8 cellular contexts compared by ENCODE assay signal in the genomic region with DNA sequence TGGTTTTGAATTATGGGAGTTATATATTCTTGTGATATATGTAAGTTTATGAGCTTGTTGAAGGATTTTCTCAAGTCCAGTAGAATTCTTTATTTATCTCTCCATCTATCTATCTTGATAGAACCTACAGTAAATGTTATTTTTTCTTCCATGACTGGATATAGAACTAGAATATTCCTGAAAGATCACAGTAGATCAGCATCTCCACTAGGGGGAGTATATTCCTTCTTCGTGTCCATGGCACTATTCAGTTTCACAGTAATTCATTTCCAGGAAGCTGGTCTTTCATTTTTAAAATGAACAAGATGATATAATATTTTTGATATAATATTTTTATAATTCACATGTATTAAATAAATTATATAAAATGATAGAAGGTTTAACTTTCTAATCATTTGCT. TPM values are rescaled to one million over a fixed set of nuclear protein-coding genes. Genes with fewer than 3 reads are reported as not detected.
DNase-seq lines count a peak whose midpoint lies in the region; ATAC-seq and TF ChIP-seq lines count a peak whose summit lies in the region.

No MANE protein-coding gene starts in this region.

- H2AFZ ChIP-seq in smooth muscle cell (ENCODE audit: low read depth), result no peak overlapping the region

- no peak for TF ChIP-seq POLR2A in ovary (IDR thresholded peaks at IDR 0.05)

- no peaks in the 10 kb centered on the region for H3K4me1 ChIP-seq in smooth muscle cell (ENCODE audit: low read depth)
- H3K4me1 ChIP-seq in ovary (ENCODE audit: insufficient read depth), result no peaks in the 10 kb centered on the region

- no peaks in the 10 kb centered on the region for H3K79me2 ChIP-seq in smooth muscle cell (ENCODE audit: low read depth)

- ATAC-seq in GM18867 (IDR thresholded peaks at IDR 0.05; ENCODE audit: unreplicated experiment) (no peak), HG03439 (IDR thresholded peaks at IDR 0.05; ENCODE audit: unreplicated experiment) (no peak)

- WGBS in smooth muscle cell (ENCODE audit: low lambda C conversion rate), result 0% methylated on average over 1 of the region's 1 CpG
- WGBS in ovary, 3 donors, result 19 to 28% (median 19%) methylated on average over 1 of the region's 1 CpG

- no peak for TF ChIP-seq EP300 in ovary (IDR thresholded peaks at IDR 0.05)

- DNase-seq in NOMO-1 treated with DMSO at 0.1 percent for 48 hours (lab: John Stamatoyannopoulos, UW; ENCODE audit: unreplicated experiment) (peak; percentile 37), NOMO-1 treated with dmso at 0.1 percent for 144 hours (lab: John Stamatoyannopoulos, UW; ENCODE audit: unreplicated experiment) (no peak), NCI-H446 treated with DMSO at 0.1 percent for 48 hours (lab: John Stamatoyannopoulos, UW) (peak; percentile 26), dermis blood vessel endothelial cell (peak; percentile 0), smooth muscle cell (lab: John Stamatoyannopoulos, UW; ENCODE audit: unreplicated experiment) (no peak), ovary (no peak)

- H3K4me3 ChIP-seq in smooth muscle cell (no peak overlapping the region), ovary (no peak overlapping the region)

- H3K4me2 ChIP-seq in smooth muscle cell, result no peak overlapping the region

- no peaks in the 10 kb centered on the region for H4K20me1 ChIP-seq in smooth muscle cell (ENCODE audit: low read depth)

- H3F3A ChIP-seq in smooth muscle cell (ENCODE audit: low read depth), result no peaks in the 10 kb centered on the region

- H3K36me3 ChIP-seq in smooth muscle cell (ENCODE audit: low read depth) (no peaks in the 10 kb centered on the region), ovary (no peaks in the 10 kb centered on the region)

- H3K27ac ChIP-seq in smooth muscle cell (ENCODE audit: low read depth) (no peak overlapping the region), ovary (no peak overlapping the region)

- H3K27me3 ChIP-seq in smooth muscle cell (ENCODE audit: low read depth) (no peaks in the 10 kb centered on the region), ovary (no peaks in the 10 kb centered on the region)

- no peak overlapping the region for H3K9ac ChIP-seq in smooth muscle cell (ENCODE audit: low read depth)

- intact Hi-C loops in ovary (cut with DNase I), result no loop called here

- TF ChIP-seq CTCF in smooth muscle cell (IDR thresholded peaks at IDR 0.05; ENCODE audit: borderline replicate concordance, insufficient read depth, poor library complexity, severe bottlenecking), result peak; percentile 73
- TF ChIP-seq CTCF in ovary (IDR thresholded peaks at IDR 0.05), result no peak

- no peaks in the 10 kb centered on the region for H3K9me3 ChIP-seq in smooth muscle cell (replicated peaks; ENCODE audit: low read depth)
- H3K9me3 ChIP-seq in ovary, result no peaks in the 10 kb centered on the region

RNA-seq across cellular contexts. Expression of gene TMPRSS15, which starts 18.8 kb away (rescaled TPM):
- total RNA-seq in dermis blood vessel endothelial cell (not detected in 2 replicates), smooth muscle cell (not detected in 2 replicates), ovary (not detected)
- polyA plus RNA-seq in smooth muscle cell (not detected in 2 replicates), ovary (under 1 TPM in 1 of 2 donors, not detected in 1; 0.38 TPM)

Comparison
In these comparisons a context has a peak if more than half of its experiments do, and no peak if none do; other contexts are left out.
1. DNase-seq: peak in NOMO-1 treated with DMSO at 0.1 percent for 48 hours (single experiment), NCI-H446 treated with DMSO at 0.1 percent for 48 hours (single experiment) and dermis blood vessel endothelial cell (single experiment); none in NOMO-1 treated with dmso at 0.1 percent for 144 hours (single experiment), smooth muscle cell (single experiment) and ovary (0 of 5).